In genomic region chr7:135160858-135161653, GRCh38 we compare ENCODE assay signal across 1 cellular context.
TF ChIP-seq lines count a peak whose summit lies in the region.

No MANE protein-coding gene starts in this region.

TF ChIP-seq in K562, 482 proteins besides CTCF, POLR2A, EP300 and RAD21 (continued from another document and continues in another):
- TF ChIP-seq ELK3 (CRISPR knock-in tag; IDR thresholded peaks at IDR 0.05) (no peak), CHD4 (IDR thresholded peaks at IDR 0.05; ENCODE audit: insufficient read depth, insufficient replicate concordance, low read depth, low read length, poor library complexity, severe bottlenecking) (peak; percentile 60), ZNF232 (CRISPR knock-in tag; IDR thresholded peaks at IDR 0.05) (no peak), SREBF2 (CRISPR knock-in tag; IDR thresholded peaks at IDR 0.05) (no peak), ZNF124 (CRISPR knock-in tag; IDR thresholded peaks at IDR 0.05) (no peak), NELFE (IDR thresholded peaks at IDR 0.05; ENCODE audit: insufficient read depth, insufficient read length) (no peak), JUN (IDR thresholded peaks at IDR 0.05; ENCODE audit: borderline replicate concordance, low read depth, low read length) (no peak), JUN (CRISPR knock-in tag; IDR thresholded peaks at IDR 0.05; ENCODE audit: borderline replicate concordance) (no peak), ZBTB9 (CRISPR knock-in tag; IDR thresholded peaks at IDR 0.05) (peak; percentile 64; the same call in 1 of the 2 replicates), KLF13 (tag; IDR thresholded peaks at IDR 0.05; ENCODE audit: borderline replicate concordance, low read depth) (peak; percentile 17; the same call in 1 of the 2 replicates), CXXC5 (CRISPR knock-in tag; IDR thresholded peaks at IDR 0.05) (peak; percentile 86), CCNT2 (IDR thresholded peaks at IDR 0.05; ENCODE audit: borderline replicate concordance, extremely low read depth, insufficient read length, low read depth, low read length) (peak; percentile 2), EP400 (IDR thresholded peaks at IDR 0.05) (peak; percentile 87), HNRNPK (IDR thresholded peaks at IDR 0.05; ENCODE audit: low read depth, low read length, poor library complexity, severe bottlenecking) (no peak), TEAD1 (CRISPR knock-in tag; IDR thresholded peaks at IDR 0.05) (peak; percentile 72 to 81; a peak in 3 of 4 replicates), IRF1 (CRISPR knock-in tag; IDR thresholded peaks at IDR 0.05; ENCODE audit: borderline replicate concordance) (no peak), ILF3 (IDR thresholded peaks at IDR 0.05; ENCODE audit: borderline replicate concordance) (no peak; the same call in 1 of the 2 replicates), KDM5B (IDR thresholded peaks at IDR 0.05; ENCODE audit: insufficient replicate concordance, low read depth, low read length) (no peak), TEAD4 (IDR thresholded peaks at IDR 0.05; ENCODE audit: low read length) (peak; percentile 53; the same call in 1 of the 2 replicates), TEAD4 (CRISPR knock-in tag; IDR thresholded peaks at IDR 0.05; ENCODE audit: borderline replicate concordance) (no peak), ZNF518B (CRISPR knock-in tag; IDR thresholded peaks at IDR 0.05) (no peak), EWSR1 (IDR thresholded peaks at IDR 0.05; ENCODE audit: borderline replicate concordance, low read depth, partially characterized antibody) (no peak), MCM2 (IDR thresholded peaks at IDR 0.05; ENCODE audit: low read depth) (no peak), TEAD2 (tag; IDR thresholded peaks at IDR 0.05) (no peak), ETS2 (tag; IDR thresholded peaks at IDR 0.05; ENCODE audit: borderline replicate concordance, poor library complexity, severe bottlenecking) (no peak), GATAD2A (IDR thresholded peaks at IDR 0.05) (no peak), CBX1 (IDR thresholded peaks at IDR 0.05; ENCODE audit: low read depth) (peak; percentile 82; the same call in 1 of the 2 replicates), LARP7 (IDR thresholded peaks at IDR 0.05) (no peak), ZNF830 (CRISPR knock-in tag; IDR thresholded peaks at IDR 0.05) (no peak), SETDB1 (IDR thresholded peaks at IDR 0.05; ENCODE audit: low read length) (no peak), NKRF (IDR thresholded peaks at IDR 0.05; ENCODE audit: borderline replicate concordance) (no peak), SRSF7 (optimal IDR thresholded peaks at IDR 0.05; ENCODE audit: low read depth, low read length) (no peak), CEBPZ (IDR thresholded peaks at IDR 0.05; ENCODE audit: borderline replicate concordance, low read depth, low read length) (no peak), KDM4B (IDR thresholded peaks at IDR 0.05; ENCODE audit: borderline replicate concordance in 2 of 2, low read depth in 1 of 2) (no peak), NCOA4 (IDR thresholded peaks at IDR 0.05; ENCODE audit: partially characterized antibody) (no peak), TAL1 (IDR thresholded peaks at IDR 0.05) (no peak), CHAMP1 (IDR thresholded peaks at IDR 0.05) (0 out of 2 replicates have a peak, but pooled peaks have one; percentile 19), SNRNP70 (optimal IDR thresholded peaks at IDR 0.05; ENCODE audit: low read depth, low read length) (no peak), GATA2 (CRISPR knock-in tag; IDR thresholded peaks at IDR 0.05) (peak; percentile 36; the same call in 1 of the 2 replicates), AFF1 (IDR thresholded peaks at IDR 0.05; ENCODE audit: low read depth in 1 of 2, partially characterized antibody in 2 of 2) (no peak), HLTF (IDR thresholded peaks at IDR 0.05) (no peak; the same call in 1 of the 2 replicates), RBM15 (IDR thresholded peaks at IDR 0.05; ENCODE audit: insufficient read depth, low read length) (no peak), KHSRP (IDR thresholded peaks at IDR 0.05) (no peak), CREB3 (tag; conservative IDR thresholded peaks at IDR 0.05; ENCODE audit: low read depth) (peak; percentile 56; the same call in 1 of the 2 replicates), U2AF2 (optimal IDR thresholded peaks at IDR 0.05; ENCODE audit: low read depth, low read length) (no peak)
